Comparison of ENCODE assay signal across 9 cellular contexts in the genomic region with DNA sequence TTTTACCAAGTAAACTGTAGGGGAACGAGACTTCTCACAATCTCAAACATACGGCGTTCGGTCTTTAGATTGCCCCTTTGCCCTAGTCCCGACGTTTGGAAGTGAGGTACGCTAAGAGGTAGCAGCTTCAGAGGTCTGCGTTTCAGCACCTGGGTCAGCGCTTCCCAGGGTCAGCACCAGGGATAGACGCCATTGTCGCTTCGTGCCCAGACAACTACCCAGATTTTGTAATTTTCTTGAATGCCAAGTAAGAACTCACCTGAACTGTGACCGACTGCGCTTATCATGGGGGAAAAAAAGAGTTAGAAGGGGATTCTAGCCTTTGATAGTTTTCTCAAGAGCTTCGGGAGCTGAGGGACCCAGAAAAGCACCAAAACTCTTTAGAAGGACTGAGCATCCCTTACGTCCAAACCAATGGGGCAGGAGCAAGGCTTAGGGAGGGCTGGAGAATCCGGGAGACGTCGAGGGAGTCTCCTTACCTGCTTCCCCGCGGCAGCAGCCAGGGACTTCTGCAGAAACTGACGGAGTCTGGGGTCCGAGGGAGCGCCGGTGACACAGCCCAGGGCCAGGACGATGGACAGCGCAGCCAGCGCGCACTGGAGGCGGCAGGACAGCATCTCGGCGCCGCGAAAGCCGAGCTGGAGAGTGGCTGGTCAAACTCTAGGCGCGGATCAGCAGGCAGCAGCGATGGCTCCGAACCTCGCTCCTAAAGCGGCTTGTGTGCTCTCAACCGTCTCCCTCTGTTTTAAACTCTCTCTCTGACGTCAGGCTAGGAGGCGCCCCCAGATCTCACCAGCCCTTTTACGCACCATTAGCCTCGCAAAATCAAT. TPM values are rescaled to one million over a fixed set of nuclear protein-coding genes. Genes with fewer than 3 reads are reported as not detected.
DNase-seq lines count a peak whose midpoint lies in the region; ATAC-seq, FAIRE-seq and TF ChIP-seq lines count a peak whose summit lies in the region.
"Had no signal": no experiment of that assay in that cellular context is flagged by ENCODE, and none has a peak within 500 bp of the region (broad histone marks: within the 10 kb centered on the region; RNA-seq: fewer than 3 reads in every experiment).

A gene (minus strand): TSS at position 720 of the 830 bp plus-strand sequence. CDS start 103 bp downstream, at position 617.

- no peak for TF ChIP-seq RAD21 in A549 (conservative IDR thresholded peaks at IDR 0.05 in 1 of 2, IDR thresholded peaks at IDR 0.05 in 1 of 2)

- ATAC-seq in A549 (0 out of 6 replicates have a peak, but pooled peaks of 1 of the 2 experiments have one; percentile 59), HG03196 (IDR thresholded peaks at IDR 0.05; ENCODE audit: unreplicated experiment) (no peak), HG03097 (IDR thresholded peaks at IDR 0.05; ENCODE audit: low FRiP score, unreplicated experiment) (no peak), GM21825 (IDR thresholded peaks at IDR 0.05; ENCODE audit: unreplicated experiment) (no peak)
- no peak for ATAC-seq in activated CD4-positive, CD25-positive, alpha-beta regulatory T cell treated with anti-CD3 and anti-CD28 coated beads, Interleukin-2, amount 50 U/mL, for 24 hours

- H3K9ac ChIP-seq in HUES64 (ENCODE audit: low read depth, low read length) = no peak within 1 kb of the TSS

- no peak for TF ChIP-seq EP300 in A549 (IDR thresholded peaks at IDR 0.05)

- H3K9me3 ChIP-seq in A549 (no peaks in the 10 kb centered on the region), HUES64 (ENCODE audit: insufficient read depth, low read depth, low read length) (no peaks in the 10 kb centered on the region)

- CTCF ChIA-PET in A549 (lab: Yijun Ruan, JAX) = interaction anchor here (1.1 to 22.2 kb wide), 3 partner anchors 9 to 346 kb away, joined by 4 to 564 read pairs (median 22); no protein-coding TSS in a partner anchor

- POLR2A ChIA-PET in A549 (lab: Yijun Ruan, JAX) = no interaction called here

- no peak for TF ChIP-seq POLR2A in A549 (IDR thresholded peaks at IDR 0.05; ENCODE audit: low read length)

- no peak within 1 kb of the TSS for H3K27ac ChIP-seq in A549
- H3K27ac ChIP-seq in HUES64 (ENCODE audit: low read depth, low read length) = no peak within 1 kb of the TSS
- H3K27ac ChIP-seq: VCaP had no signal

- no peak within 1 kb of the TSS for H3K4me2 ChIP-seq in A549

- 27% methylated on average over 23 of the region's 46 CpGs for WGBS in A549 (ENCODE audit: missing lambda C conversion rate)
- WGBS in HUES64 = 8% methylated on average over 46 of the region's 46 CpGs

- H3K4me1 ChIP-seq in A549 (no peaks in the 10 kb centered on the region), HUES64 (ENCODE audit: insufficient read depth, low read length) (peaks cover 4% of the 10 kb centered on the region; the same call in 1 of the 2 replicates)

- DNase-seq in A549 (ENCODE audit: low read depth in 1 of 2, low spot score in 1 of 2) = peak in 1 of 2 experiments; percentile 13
- peak; percentile 38 for DNase-seq in astrocyte of the cerebellum (ENCODE audit: low read depth)
- peak; percentile 66 for DNase-seq in kidney glomerular epithelial cell (lab: John Stamatoyannopoulos, UW)

- no peaks in the 10 kb centered on the region for H3K36me3 ChIP-seq in HUES64 (ENCODE audit: insufficient read depth, low read length)

- in situ Hi-C loops in astrocyte of the cerebellum (cut with HindIII; ENCODE audit: low sequenced_read_pairs) = loop anchor here (10.0 kb wide), 1 partner anchor 355 kb away; no protein-coding TSS in a partner anchor

- no peak for FAIRE-seq in A549 (lab: Jason Lieb, UNC)

- TF ChIP-seq CTCF in A549 (IDR thresholded peaks at IDR 0.05) (no peak), astrocyte of the cerebellum (IDR thresholded peaks at IDR 0.05; ENCODE audit: low read depth, low read length, missing control alignments) (no peak)

- H3K4me3 ChIP-seq in A549 = no peak within 1 kb of the TSS
- H3K4me3 ChIP-seq in HUES64 (ENCODE audit: low read length) = peak within 1 kb of the TSS; percentile 44
- no peak within 1 kb of the TSS for H3K4me3 ChIP-seq in astrocyte of the cerebellum (ENCODE audit: low read depth, low read length)

- peaks cover 39% of the 10 kb centered on the region for H3K27me3 ChIP-seq in HUES64 (ENCODE audit: insufficient read depth, low read length)

TF ChIP-seq in A549, 52 proteins besides CTCF, POLR2A, EP300 and RAD21:
- TF ChIP-seq EHMT2 (IDR thresholded peaks at IDR 0.05; ENCODE audit: low read depth) (peak; percentile 93), MYC (IDR thresholded peaks at IDR 0.05; ENCODE audit: borderline replicate concordance, low read length) (no peak), TP53 (CRISPR knock-in tag; IDR thresholded peaks at IDR 0.05) (no peak), JUNB (IDR thresholded peaks at IDR 0.05) (no peak), HOXB5 (CRISPR knock-in tag; IDR thresholded peaks at IDR 0.05) (no peak)
- TF ChIP-seq, protein P1, sequence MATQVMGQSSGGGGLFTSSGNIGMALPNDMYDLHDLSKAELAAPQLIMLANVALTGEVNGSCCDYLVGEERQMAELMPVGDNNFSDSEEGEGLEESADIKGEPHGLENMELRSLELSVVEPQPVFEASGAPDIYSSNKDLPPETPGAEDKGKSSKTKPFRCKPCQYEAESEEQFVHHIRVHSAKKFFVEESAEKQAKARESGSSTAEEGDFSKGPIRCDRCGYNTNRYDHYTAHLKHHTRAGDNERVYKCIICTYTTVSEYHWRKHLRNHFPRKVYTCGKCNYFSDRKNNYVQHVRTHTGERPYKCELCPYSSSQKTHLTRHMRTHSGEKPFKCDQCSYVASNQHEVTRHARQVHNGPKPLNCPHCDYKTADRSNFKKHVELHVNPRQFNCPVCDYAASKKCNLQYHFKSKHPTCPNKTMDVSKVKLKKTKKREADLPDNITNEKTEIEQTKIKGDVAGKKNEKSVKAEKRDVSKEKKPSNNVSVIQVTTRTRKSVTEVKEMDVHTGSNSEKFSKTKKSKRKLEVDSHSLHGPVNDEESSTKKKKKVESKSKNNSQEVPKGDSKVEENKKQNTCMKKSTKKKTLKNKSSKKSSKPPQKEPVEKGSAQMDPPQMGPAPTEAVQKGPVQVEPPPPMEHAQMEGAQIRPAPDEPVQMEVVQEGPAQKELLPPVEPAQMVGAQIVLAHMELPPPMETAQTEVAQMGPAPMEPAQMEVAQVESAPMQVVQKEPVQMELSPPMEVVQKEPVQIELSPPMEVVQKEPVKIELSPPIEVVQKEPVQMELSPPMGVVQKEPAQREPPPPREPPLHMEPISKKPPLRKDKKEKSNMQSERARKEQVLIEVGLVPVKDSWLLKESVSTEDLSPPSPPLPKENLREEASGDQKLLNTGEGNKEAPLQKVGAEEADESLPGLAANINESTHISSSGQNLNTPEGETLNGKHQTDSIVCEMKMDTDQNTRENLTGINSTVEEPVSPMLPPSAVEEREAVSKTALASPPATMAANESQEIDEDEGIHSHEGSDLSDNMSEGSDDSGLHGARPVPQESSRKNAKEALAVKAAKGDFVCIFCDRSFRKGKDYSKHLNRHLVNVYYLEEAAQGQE (IDR thresholded peaks at IDR 0.05) = peak; percentile 96

RNA-seq across cellular contexts. Expression of the gene that starts here (rescaled TPM):
- polyA plus RNA-seq in A549 (2011; rRNA removed) (not detected in 2 replicates), A549 (2017; fragmentation: RNase III; extraction: RNeasy Plus Mini Kit Qiagen cat#74134 plus additional on column Dnase treatment) (not detected in 3 replicates)
- polyA plus RNA-seq in A549 (2012; cell fraction: cytosol; rRNA removed) = not detected in 2 replicates
- polyA plus RNA-seq in A549 (2012; cell fraction: nucleus; rRNA removed) = not detected in 2 replicates
- not detected in 2 replicates for polyA minus RNA-seq in A549 (2011; rRNA and poly(A)+ RNA removed)
- polyA plus RNA-seq in HUES64 (2013, experiment 1 of 2) = 2.3 TPM
- 3.4 TPM for polyA plus RNA-seq in HUES64 (2013, experiment 2 of 2)
